ENCODE assay signal across 27 cellular contexts in genomic region chr6:86728976-86729375, GRCh38.
DNase-seq lines count a peak whose midpoint lies in the region; ATAC-seq, FAIRE-seq and TF ChIP-seq lines count a peak whose summit lies in the region.
"Had no signal": no experiment of that assay in that cellular context is flagged by ENCODE, and none has a peak within 500 bp of the region (broad histone marks: within the 10 kb centered on the region; RNA-seq: fewer than 3 reads in every experiment).

No MANE protein-coding gene starts in this region.

- H3K4me2 ChIP-seq in HepG2 (ENCODE audit: low read depth, low read length) (no peak overlapping the region), K562 (ENCODE audit: insufficient read depth, low read length) (no peak overlapping the region)
- H3K4me2 ChIP-seq: A549; BLaER1 treated with 17β-estradiol and CSF1 and Interleukin-3, amounts not matched to agents 10 nM and 100 nM had no signal

- TF ChIP-seq RAD21 in HepG2 (CRISPR knock-in tag; IDR thresholded peaks at IDR 0.05) (no peak), K562 (CRISPR knock-in tag; conservative IDR thresholded peaks at IDR 0.05 in 1 of 2, IDR thresholded peaks at IDR 0.05 in 1 of 2) (no peak)

- TF ChIP-seq POLR2A in HepG2 (IDR thresholded peaks at IDR 0.05; ENCODE audit: insufficient read depth in 1 of 2, low read depth in 2 of 2, low read length in 2 of 2) (no peak), right lobe of liver (IDR thresholded peaks at IDR 0.05) (no peak), K562 (conservative IDR thresholded peaks at IDR 0.05) (no peak)

- H3K36me3 ChIP-seq in HepG2 (replicated peaks in 1 of 2; ENCODE audit: control insufficient read depth in 1 of 2, insufficient read depth in 2 of 2, low read length in 2 of 2), result no peaks in the 10 kb centered on the region
- H3K36me3 ChIP-seq in right lobe of liver, result no peaks in the 10 kb centered on the region
- no peaks in the 10 kb centered on the region for H3K36me3 ChIP-seq in K562 (ENCODE audit: control insufficient read depth, insufficient read depth, low read length)
- H3K36me3 ChIP-seq: BLaER1 treated with 17β-estradiol and CSF1 and Interleukin-3, amounts not matched to agents 10 nM and 100 nM had no signal

- H3K4me1 Mint-ChIP-seq in stimulated activated memory B cell treated with anti-CD40 and anti-IgM and Interleukin-4, amounts not matched to agents 10 μg/mL and 1 μg/mL and 100 μg/mL, for 72 hours, result no peaks in the 10 kb centered on the region
- H3K4me1 Mint-ChIP-seq: B cell; CD4-positive, alpha-beta memory T cell; CD4-positive, CD25-positive, alpha-beta regulatory T cell; CD8-positive, alpha-beta memory T cell had no signal

- H3K27me3 Mint-ChIP-seq in stimulated activated memory B cell treated with anti-CD40 and anti-IgM and Interleukin-4, amounts not matched to agents 10 μg/mL and 1 μg/mL and 100 μg/mL, for 72 hours, result no peaks in the 10 kb centered on the region
- H3K27me3 Mint-ChIP-seq: B cell; CD4-positive, alpha-beta memory T cell; CD4-positive, CD25-positive, alpha-beta regulatory T cell; CD8-positive, alpha-beta memory T cell had no signal

- no peak overlapping the region for H3K27ac Mint-ChIP-seq in stimulated activated memory B cell treated with anti-CD40 and anti-IgM and Interleukin-4, amounts not matched to agents 10 μg/mL and 1 μg/mL and 100 μg/mL, for 72 hours
- H3K27ac Mint-ChIP-seq: B cell; CD4-positive, alpha-beta memory T cell; CD4-positive, CD25-positive, alpha-beta regulatory T cell; CD8-positive, alpha-beta memory T cell had no signal

- H3K27me3 ChIP-seq in HepG2 (ENCODE audit: control insufficient read depth in 1 of 2, insufficient read depth in 2 of 2, low read length in 2 of 2), result no peaks in the 10 kb centered on the region
- no peaks in the 10 kb centered on the region for H3K27me3 ChIP-seq in right lobe of liver
- H3K27me3 ChIP-seq in K562 (ENCODE audit: control insufficient read depth in 2 of 2, insufficient read depth in 2 of 2, low read length in 2 of 2), result no peaks in the 10 kb centered on the region; a peak in 1 of 5 replicates
- H3K27me3 ChIP-seq: BLaER1 treated with 17β-estradiol and CSF1 and Interleukin-3, amounts not matched to agents 10 nM and 100 nM had no signal

- 4% methylated on average over 2 of the region's 2 CpGs for WGBS in HepG2 (ENCODE audit: low lambda C conversion rate)
- WGBS in right lobe of liver (ENCODE audit: insufficient coverage, low coverage, low lambda C conversion rate, missing lambda C conversion rate), result 48% methylated on average over 2 of the region's 2 CpGs
- 6% methylated on average over 2 of the region's 2 CpGs for WGBS in K562 (ENCODE audit: insufficient coverage, low coverage, missing lambda C conversion rate)

- BruUV-seq in HepG2 (replicated peaks; lab: Mats Ljungman, UMichigan), result no TSS peak
- no TSS peak for BruUV-seq in K562 (replicated peaks; lab: Mats Ljungman, UMichigan)

- TF ChIP-seq EP300 in HepG2 (IDR thresholded peaks at IDR 0.05; ENCODE audit: low read depth in 2 of 2, low read length in 2 of 2), result no peak
- no peak for TF ChIP-seq EP300 in HepG2 (CRISPR knock-in tag; IDR thresholded peaks at IDR 0.05; ENCODE audit: borderline replicate concordance)
- no peak for TF ChIP-seq EP300 in K562 (IDR thresholded peaks at IDR 0.05; ENCODE audit: low read length)

- H3K9ac ChIP-seq in HepG2 (ENCODE audit: insufficient read depth, low read depth, low read length) (no peak overlapping the region), K562 (ENCODE audit: insufficient read depth in 1 of 2, low read depth in 2 of 2, low read length in 2 of 2) (no peak overlapping the region)
- H3K9ac ChIP-seq: BLaER1 treated with 17β-estradiol and CSF1 and Interleukin-3, amounts not matched to agents 10 nM and 100 nM had no signal

- DNase-seq in HepG2 (ENCODE audit: low spot score), result no peak
- DNase-seq in right lobe of liver, result no peak
- no peak for DNase-seq in K562 (ENCODE audit: extremely low read depth in 1 of 4, low spot score in 3 of 4)
- peak; percentile 7 for DNase-seq in inferior parietal cortex (ENCODE audit: extremely low spot score)
- DNase-seq in superior temporal gyrus (ENCODE audit: extremely low spot score), result peak; percentile 26
- no peak for DNase-seq in CD1c-positive myeloid dendritic cell (ENCODE audit: extremely low spot score)
- DNase-seq in activated CD8-positive, alpha-beta memory T cell treated with anti-CD3 and anti-CD28 coated beads for 24 hours, result no peak
- DNase-seq: AML-193; CD4-positive, alpha-beta memory T cell; CD4-positive, CD25-positive, alpha-beta regulatory T cell; CD8-positive, alpha-beta memory T cell; COR-L47; DMS 273 treated with DMSO at 0.1 percent for 48 hours; DMS153; DMS53; DMS79; DND-41; EL; GDM1 had no signal

- H3K4me3 ChIP-seq in HepG2 (replicated peaks in 1 of 3; ENCODE audit: insufficient read depth in 1 of 3, low read depth in 2 of 3, low read length in 3 of 3), result no peak overlapping the region
- no peak overlapping the region for H3K4me3 ChIP-seq in right lobe of liver
- H3K4me3 ChIP-seq in K562, result no peak overlapping the region
- H3K4me3 ChIP-seq: A549; BLaER1 treated with 17β-estradiol and CSF1 and Interleukin-3, amounts not matched to agents 10 nM and 100 nM had no signal

- TF ChIP-seq CTCF in HepG2 (CRISPR knock-in tag; IDR thresholded peaks at IDR 0.05) (no peak), right lobe of liver (IDR thresholded peaks at IDR 0.05) (no peak), K562 (IDR thresholded peaks at IDR 0.05 in 2 of 3, conservative IDR thresholded peaks at IDR 0.05 in 1 of 3; ENCODE audit: insufficient read depth in 2 of 3, low read depth in 1 of 3, low read length in 3 of 3) (no peak)

- H3K27ac ChIP-seq in HepG2 (ENCODE audit: extremely low read length, insufficient read depth, low read length), result no peak overlapping the region
- H3K27ac ChIP-seq in right lobe of liver, result no peak overlapping the region
- no peak overlapping the region for H3K27ac ChIP-seq in K562 (ENCODE audit: extremely low read depth, low read depth, low read length)
- H3K27ac ChIP-seq: 22Rv1; A549; BLaER1 treated with 17β-estradiol and CSF1 and Interleukin-3, amounts not matched to agents 10 nM and 100 nM; C4-2B had no signal

- ATAC-seq in HepG2 (no peak), right lobe of liver (no peak), K562 (no peak)
- ATAC-seq in stimulated activated memory B cell treated with anti-CD40 and anti-IgM and Interleukin-4, amounts not matched to agents 10 μg/mL and 1 μg/mL and 100 μg/mL, for 72 hours, result no peak
- ATAC-seq: A549 had no signal

- POLR2A ChIA-PET in HepG2 (lab: Yijun Ruan, JAX) (no interaction called here), K562 (lab: Yijun Ruan, JAX) (no interaction called here)

- intact Hi-C loops in HepG2 (cut with micrococcal nuclease; ENCODE audit: unreplicated experiment) (no loop called here), right lobe of liver (cut with DNase I) (no loop called here), K562 (cut with micrococcal nuclease) (no loop called here)

- no peaks in the 10 kb centered on the region for H3K4me1 ChIP-seq in HepG2 (ENCODE audit: insufficient read depth, low read length)
- H3K4me1 ChIP-seq in right lobe of liver, result no peaks in the 10 kb centered on the region
- no peaks in the 10 kb centered on the region; a peak in 1 of 5 replicates for H3K4me1 ChIP-seq in K562 (replicated peaks in 1 of 2; ENCODE audit: control insufficient read depth in 2 of 2, insufficient read depth in 2 of 2, low read length in 2 of 2)
- H3K4me1 ChIP-seq: BLaER1 treated with 17β-estradiol and CSF1 and Interleukin-3, amounts not matched to agents 10 nM and 100 nM had no signal

- H3K4me3 Mint-ChIP-seq in stimulated activated memory B cell treated with anti-CD40 and anti-IgM and Interleukin-4, amounts not matched to agents 10 μg/mL and 1 μg/mL and 100 μg/mL, for 72 hours, result no peak overlapping the region
- H3K4me3 Mint-ChIP-seq: B cell; CD4-positive, alpha-beta memory T cell; CD4-positive, CD25-positive, alpha-beta regulatory T cell; CD8-positive, alpha-beta memory T cell had no signal

- no peaks in the 10 kb centered on the region for H3K9me1 ChIP-seq in K562 (ENCODE audit: control insufficient read depth, insufficient read depth, low read length)

- no peak for FAIRE-seq in HepG2 (lab: Jason Lieb, UNC)
- no peak for FAIRE-seq in K562 (lab: Jason Lieb, UNC)
- FAIRE-seq: A549, GM12891, GM19239 had no signal

- CTCF ChIA-PET in HepG2 (lab: Yijun Ruan, JAX; ENCODE audit: low intra/inter-chr PET ratio, low total read pairs), result no interaction called here
- CTCF ChIA-PET in K562 (lab: Yijun Ruan, JAX; ENCODE audit: low intra/inter-chr PET ratio), result no interaction called here

- peaks cover 15% of the 10 kb centered on the region for H3K9me3 Mint-ChIP-seq in stimulated activated memory B cell treated with anti-CD40 and anti-IgM and Interleukin-4, amounts not matched to agents 10 μg/mL and 1 μg/mL and 100 μg/mL, for 72 hours

- H4K20me1 ChIP-seq in HepG2 (ENCODE audit: insufficient read depth, low read length) (no peaks in the 10 kb centered on the region), K562 (replicated peaks; ENCODE audit: control insufficient read depth, insufficient read depth, low read length) (no peaks in the 10 kb centered on the region)
- H4K20me1 ChIP-seq: BLaER1 treated with 17β-estradiol and CSF1 and Interleukin-3, amounts not matched to agents 10 nM and 100 nM had no signal

- H3K9me3 ChIP-seq in HepG2 (ENCODE audit: low read length) (no peaks in the 10 kb centered on the region), right lobe of liver (no peaks in the 10 kb centered on the region), K562 (replicated peaks; ENCODE audit: control insufficient read depth, insufficient read depth, low read depth, low read length) (no peaks in the 10 kb centered on the region)
- H3K9me3 ChIP-seq: A549; BLaER1 treated with 17β-estradiol and CSF1 and Interleukin-3, amounts not matched to agents 10 nM and 100 nM had no signal

- H2AFZ ChIP-seq in HepG2 (ENCODE audit: low read length) (no peak overlapping the region), K562 (ENCODE audit: low read depth, low read length) (no peak overlapping the region)

- H3K36me3 Mint-ChIP-seq in stimulated activated memory B cell treated with anti-CD40 and anti-IgM and Interleukin-4, amounts not matched to agents 10 μg/mL and 1 μg/mL and 100 μg/mL, for 72 hours, result no peaks in the 10 kb centered on the region
- H3K36me3 Mint-ChIP-seq: CD4-positive, alpha-beta memory T cell; CD4-positive, CD25-positive, alpha-beta regulatory T cell; CD8-positive, alpha-beta memory T cell had no signal

- in situ Hi-C loops in HepG2 (cut with HindIII; ENCODE audit: extremely low pct_ligation_motif_present, low pct_unique_long_range_greater_than_20kb), result no loop called here
- in situ Hi-C loops in K562 (cut with MboI), result no loop called here

- no peaks in the 10 kb centered on the region for H3K79me2 ChIP-seq in HepG2 (ENCODE audit: insufficient read depth, low read length)
- H3K79me2 ChIP-seq in K562 (ENCODE audit: control insufficient read depth, insufficient read depth, low read length), result no peaks in the 10 kb centered on the region

TF ChIP-seq in HepG2, 621 proteins besides CTCF, POLR2A, EP300 and RAD21 (continues in another document):
- no peak for TF ChIP-seq ZNF441 (CRISPR knock-in tag; IDR thresholded peaks at IDR 0.05; ENCODE audit: borderline replicate concordance)

Comparison
In these comparisons a context has a peak if more than half of its experiments do, and no peak if none do; other contexts are left out.
1. DNase-seq: peak in inferior parietal cortex (single experiment) and superior temporal gyrus (single experiment); none in HepG2 (single experiment), right lobe of liver (0 of 3), K562 (0 of 4), CD1c-positive myeloid dendritic cell (single experiment) and activated CD8-positive, alpha-beta memory T cell treated with anti-CD3 and anti-CD28 coated beads for 24 hours (single experiment).